ENCODE assay signal across 1 cellular context in genomic region chr7:22438994-22439393, GRCh38.
TF ChIP-seq lines count a peak whose summit lies in the region.

No MANE protein-coding gene starts in this region.

TF ChIP-seq in SK-N-SH, 30 proteins besides CTCF, POLR2A, EP300 and RAD21 (continued from another document):
- TF ChIP-seq USF2 (IDR thresholded peaks at IDR 0.05; ENCODE audit: borderline replicate concordance, low read depth, low read length) (no peak), NFIC (IDR thresholded peaks at IDR 0.05; ENCODE audit: borderline replicate concordance) (no peak)
